27 cellular contexts compared by ENCODE assay signal in genomic region chr10:125444790-125445189, GRCh38.
"Had no signal": no experiment of that assay in that cellular context is flagged by ENCODE, and none has a peak within 500 bp of the region (broad histone marks: within the 10 kb centered on the region; RNA-seq: fewer than 3 reads in every experiment).

No MANE protein-coding gene starts in this region.

- H3K27me3 ChIP-seq: hepatocyte, pancreas, suprapubic skin, upper lobe of right lung, uterus had no signal

- H2AFZ ChIP-seq: hepatocyte had no signal

- H3K79me2 ChIP-seq: hepatocyte had no signal

- DNase-seq: heart right ventricle; islet precursor cell; left ventricle myocardium inferior; naive thymus-derived CD8-positive, alpha-beta T cell; nephron progenitor cell; nucleus accumbens; pancreas; retina; right cardiac atrium; stimulated activated CD4-positive, alpha-beta T cell treated with anti-CD3 and anti-CD28 coated beads, Interleukin-12 subunit alpha, Interleukin-12 subunit beta, amount 100 ng/mL, for 4 hours; stimulated activated CD4-positive, alpha-beta T cell treated with anti-CD3 and anti-CD28 coated beads, Interleukin-15, amount 100 ng/mL, for 24 hours; stimulated activated CD4-positive, alpha-beta T cell treated with anti-CD3 and anti-CD28 coated beads, Interleukin-2, amount 100 ng/mL, for 24 hours; stimulated activated CD4-positive, alpha-beta T cell treated with anti-CD3 and anti-CD28 coated beads, Interleukin-4, amount 100 ng/mL, for 24 hours; stimulated activated naive CD4-positive, alpha-beta T cell; tibial artery; trophoblast cell; upper lobe of right lung; uterus had no signal

- H3K4me3 Mint-ChIP-seq: naive thymus-derived CD8-positive, alpha-beta T cell; nephron progenitor cell; stimulated activated effector memory CD8-positive, alpha-beta T cell treated with anti-CD3 and anti-CD28 coated beads, Interleukin-12 subunit alpha, Interleukin-12 subunit beta, amount 100 ng/mL, for 72 hours; stimulated activated naive CD8-positive, alpha-beta T cell treated with anti-CD3 and anti-CD28 coated beads, Interleukin-15, Interleukin-2, amounts not matched to agents 100 ng/mL and 50 ng/mL, for 24 hours had no signal

- H3K4me1 Mint-ChIP-seq: naive thymus-derived CD8-positive, alpha-beta T cell; stimulated activated effector memory CD8-positive, alpha-beta T cell treated with anti-CD3 and anti-CD28 coated beads, Interleukin-12 subunit alpha, Interleukin-12 subunit beta, amount 100 ng/mL, for 72 hours had no signal

- H3K36me3 Mint-ChIP-seq: naive thymus-derived CD8-positive, alpha-beta T cell; stimulated activated effector memory CD8-positive, alpha-beta T cell treated with anti-CD3 and anti-CD28 coated beads, Interleukin-12 subunit alpha, Interleukin-12 subunit beta, amount 100 ng/mL, for 72 hours had no signal

- H3K9me3 ChIP-seq: heart right ventricle, left ventricle myocardium inferior, pancreas, prostate gland, suprapubic skin, thoracic aorta, tibial artery, upper lobe of right lung, uterus had no signal

- H3K36me3 ChIP-seq: heart right ventricle, left ventricle myocardium inferior, pancreas, prostate gland, suprapubic skin, thoracic aorta, tibial artery, upper lobe of right lung, uterus had no signal

- H3K4me2 ChIP-seq: hepatocyte had no signal

- H3K4me3 ChIP-seq: heart right ventricle, hepatocyte, left ventricle myocardium inferior, lung, pancreas, prostate gland, skin epidermis, suprapubic skin, thoracic aorta, tibial artery, upper lobe of right lung, uterus had no signal

- H3K4me1 ChIP-seq: heart right ventricle, left ventricle myocardium inferior, pancreas, prostate gland, suprapubic skin, tibial artery, upper lobe of right lung, uterus had no signal

- H3K9me3 Mint-ChIP-seq: nephron progenitor cell; stimulated activated effector memory CD8-positive, alpha-beta T cell treated with anti-CD3 and anti-CD28 coated beads, Interleukin-12 subunit alpha, Interleukin-12 subunit beta, amount 100 ng/mL, for 72 hours; stimulated activated naive CD8-positive, alpha-beta T cell treated with anti-CD3 and anti-CD28 coated beads, Interleukin-15, Interleukin-2, amounts not matched to agents 100 ng/mL and 50 ng/mL, for 24 hours had no signal

- H3K27ac ChIP-seq: heart right ventricle, hepatocyte, left ventricle myocardium inferior, pancreas, prostate gland, skin epidermis, suprapubic skin, thoracic aorta, tibial artery, upper lobe of right lung, uterus had no signal

- H3K27ac Mint-ChIP-seq: nephron progenitor cell; stimulated activated effector memory CD8-positive, alpha-beta T cell treated with anti-CD3 and anti-CD28 coated beads, Interleukin-12 subunit alpha, Interleukin-12 subunit beta, amount 100 ng/mL, for 72 hours had no signal

- ATAC-seq: heart right ventricle; naive thymus-derived CD8-positive, alpha-beta T cell; pancreas; right cardiac atrium; sciatic nerve; stimulated activated effector memory CD8-positive, alpha-beta T cell treated with anti-CD3 and anti-CD28 coated beads, Interleukin-12 subunit alpha, Interleukin-12 subunit beta, amount 100 ng/mL, for 72 hours; upper lobe of right lung had no signal
